Comparison of ENCODE assay signal across 2 cellular contexts in the genomic region with DNA sequence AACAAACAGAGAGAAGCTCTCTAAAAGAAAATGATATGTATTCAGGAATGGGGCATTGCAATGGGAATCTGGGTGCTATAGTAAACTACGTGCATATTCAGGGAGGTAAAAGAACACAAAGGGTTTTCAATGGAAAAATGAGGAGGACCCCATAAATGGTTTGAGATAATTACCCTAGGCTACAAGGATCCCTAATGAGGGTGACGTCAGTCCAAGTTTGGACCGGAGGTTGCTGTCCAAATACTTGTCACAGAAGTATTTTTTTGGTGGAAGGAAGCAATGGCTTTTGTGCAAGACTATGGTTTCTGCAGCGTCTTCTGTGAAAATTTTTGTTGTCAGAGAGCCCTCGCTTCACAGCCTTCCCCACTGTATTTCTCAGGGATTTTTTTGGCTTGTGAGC.
A peak's percentile ranks its signal among the peaks of the same experiment; 100 is the strongest.
TF ChIP-seq lines count a peak whose summit lies in the region.

No MANE protein-coding gene starts in this region.

TF ChIP-seq in HepG2, 621 proteins besides CTCF, POLR2A, EP300 and RAD21:
- TF ChIP-seq NR2F1 (CRISPR knock-in tag; IDR thresholded peaks at IDR 0.05) (no peak), ATF7 (IDR thresholded peaks at IDR 0.05) (peak; percentile 58), ATF7 (CRISPR knock-in tag; IDR thresholded peaks at IDR 0.05) (no peak), ZNF792 (CRISPR knock-in tag; IDR thresholded peaks at IDR 0.05) (no peak), HIVEP1 (CRISPR knock-in tag; IDR thresholded peaks at IDR 0.05) (no peak), ZNF616 (CRISPR knock-in tag; IDR thresholded peaks at IDR 0.05; ENCODE audit: low read depth) (no peak), ZNF256 (CRISPR knock-in tag; conservative IDR thresholded peaks at IDR 0.05) (no peak), MXI1 (IDR thresholded peaks at IDR 0.05; ENCODE audit: borderline replicate concordance, low read depth, low read length) (no peak), CREB1 (IDR thresholded peaks at IDR 0.05) (peak; percentile 84), CREB1 (CRISPR knock-in tag; IDR thresholded peaks at IDR 0.05) (no peak), NFYB (CRISPR knock-in tag; IDR thresholded peaks at IDR 0.05) (no peak)
- TF ChIP-seq, protein P1, sequence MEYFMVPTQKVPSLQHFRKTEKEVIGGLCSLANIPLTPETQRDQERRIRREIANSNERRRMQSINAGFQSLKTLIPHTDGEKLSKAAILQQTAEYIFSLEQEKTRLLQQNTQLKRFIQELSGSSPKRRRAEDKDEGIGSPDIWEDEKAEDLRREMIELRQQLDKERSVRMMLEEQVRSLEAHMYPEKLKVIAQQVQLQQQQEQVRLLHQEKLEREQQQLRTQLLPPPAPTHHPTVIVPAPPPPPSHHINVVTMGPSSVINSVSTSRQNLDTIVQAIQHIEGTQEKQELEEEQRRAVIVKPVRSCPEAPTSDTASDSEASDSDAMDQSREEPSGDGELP (IDR thresholded peaks at IDR 0.05; ENCODE audit: borderline replicate concordance, low read depth), result no peak
- TF ChIP-seq, protein P2, sequence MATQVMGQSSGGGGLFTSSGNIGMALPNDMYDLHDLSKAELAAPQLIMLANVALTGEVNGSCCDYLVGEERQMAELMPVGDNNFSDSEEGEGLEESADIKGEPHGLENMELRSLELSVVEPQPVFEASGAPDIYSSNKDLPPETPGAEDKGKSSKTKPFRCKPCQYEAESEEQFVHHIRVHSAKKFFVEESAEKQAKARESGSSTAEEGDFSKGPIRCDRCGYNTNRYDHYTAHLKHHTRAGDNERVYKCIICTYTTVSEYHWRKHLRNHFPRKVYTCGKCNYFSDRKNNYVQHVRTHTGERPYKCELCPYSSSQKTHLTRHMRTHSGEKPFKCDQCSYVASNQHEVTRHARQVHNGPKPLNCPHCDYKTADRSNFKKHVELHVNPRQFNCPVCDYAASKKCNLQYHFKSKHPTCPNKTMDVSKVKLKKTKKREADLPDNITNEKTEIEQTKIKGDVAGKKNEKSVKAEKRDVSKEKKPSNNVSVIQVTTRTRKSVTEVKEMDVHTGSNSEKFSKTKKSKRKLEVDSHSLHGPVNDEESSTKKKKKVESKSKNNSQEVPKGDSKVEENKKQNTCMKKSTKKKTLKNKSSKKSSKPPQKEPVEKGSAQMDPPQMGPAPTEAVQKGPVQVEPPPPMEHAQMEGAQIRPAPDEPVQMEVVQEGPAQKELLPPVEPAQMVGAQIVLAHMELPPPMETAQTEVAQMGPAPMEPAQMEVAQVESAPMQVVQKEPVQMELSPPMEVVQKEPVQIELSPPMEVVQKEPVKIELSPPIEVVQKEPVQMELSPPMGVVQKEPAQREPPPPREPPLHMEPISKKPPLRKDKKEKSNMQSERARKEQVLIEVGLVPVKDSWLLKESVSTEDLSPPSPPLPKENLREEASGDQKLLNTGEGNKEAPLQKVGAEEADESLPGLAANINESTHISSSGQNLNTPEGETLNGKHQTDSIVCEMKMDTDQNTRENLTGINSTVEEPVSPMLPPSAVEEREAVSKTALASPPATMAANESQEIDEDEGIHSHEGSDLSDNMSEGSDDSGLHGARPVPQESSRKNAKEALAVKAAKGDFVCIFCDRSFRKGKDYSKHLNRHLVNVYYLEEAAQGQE (IDR thresholded peaks at IDR 0.05; ENCODE audit: borderline replicate concordance in 1 of 2, low read depth in 1 of 2, low read length in 2 of 2), result 0 out of 4 replicates have a peak, but pooled peaks of 1 of the 2 experiments have one; percentile 42
- TF ChIP-seq, protein P3, sequence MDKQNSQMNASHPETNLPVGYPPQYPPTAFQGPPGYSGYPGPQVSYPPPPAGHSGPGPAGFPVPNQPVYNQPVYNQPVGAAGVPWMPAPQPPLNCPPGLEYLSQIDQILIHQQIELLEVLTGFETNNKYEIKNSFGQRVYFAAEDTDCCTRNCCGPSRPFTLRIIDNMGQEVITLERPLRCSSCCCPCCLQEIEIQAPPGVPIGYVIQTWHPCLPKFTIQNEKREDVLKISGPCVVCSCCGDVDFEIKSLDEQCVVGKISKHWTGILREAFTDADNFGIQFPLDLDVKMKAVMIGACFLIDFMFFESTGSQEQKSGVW (CRISPR knock-in tag; IDR thresholded peaks at IDR 0.05; ENCODE audit: borderline replicate concordance), result no peak

TF ChIP-seq in Ishikawa, 13 proteins besides CTCF, POLR2A, EP300 and RAD21:
- TF ChIP-seq, protein P2 (IDR thresholded peaks at IDR 0.05; ENCODE audit: low read depth), result peak; percentile 54
- TF ChIP-seq MAX (IDR thresholded peaks at IDR 0.05) (no peak), YY1 (IDR thresholded peaks at IDR 0.05; ENCODE audit: low read depth) (no peak), ZBTB7A (IDR thresholded peaks at IDR 0.05; ENCODE audit: low read depth) (no peak)
TF ChIP-seq in Ishikawa: peak in this region for 1.
